ENCODE assay signal across 17 cellular contexts in the genomic region with DNA sequence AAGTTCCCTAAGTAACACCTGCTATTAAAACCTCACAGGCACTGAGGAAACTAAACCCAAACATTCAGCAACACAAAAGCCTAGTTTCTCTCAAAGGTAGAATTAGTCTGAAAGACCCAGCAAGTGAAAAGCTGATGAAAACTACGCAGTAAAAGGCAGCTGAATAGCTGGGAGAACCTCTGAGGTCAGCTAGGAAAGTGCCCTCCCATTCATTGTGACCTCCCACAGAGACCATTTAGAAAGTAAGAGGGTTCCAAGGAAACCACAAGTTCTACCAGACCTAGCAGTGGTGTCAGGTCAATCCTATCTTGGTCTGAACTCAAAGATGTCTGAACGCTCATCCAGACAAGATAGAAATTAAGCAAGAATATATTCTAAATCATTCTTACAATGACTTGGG.
A peak's percentile ranks its signal among the peaks of the same experiment; 100 is the strongest.
DNase-seq lines count a peak whose midpoint lies in the region; ATAC-seq, FAIRE-seq and TF ChIP-seq lines count a peak whose summit lies in the region.
"Had no signal": no experiment of that assay in that cellular context is flagged by ENCODE, and none has a peak within 500 bp of the region (broad histone marks: within the 10 kb centered on the region; RNA-seq: fewer than 3 reads in every experiment).

No MANE protein-coding gene starts in this region.

- no peak for ATAC-seq in activated T-helper 17 cell treated with anti-CD3 and anti-CD28 coated beads, Interleukin-2, amount 50 U/mL, for 72 hours (replicated peaks)
- ATAC-seq in CD4-positive, alpha-beta T cell (ENCODE audit: poor library complexity), result no peak
- ATAC-seq: A549 had no signal

- TF ChIP-seq CTCF in CD4-positive, alpha-beta T cell (IDR thresholded peaks at IDR 0.05), result no peak

- H3K4me3 Mint-ChIP-seq in activated T-helper 17 cell treated with anti-CD3 and anti-CD28 coated beads, Interleukin-2, amount 50 U/mL, for 72 hours, result no peak overlapping the region
- no peak overlapping the region for H3K4me3 Mint-ChIP-seq in CD4-positive, alpha-beta T cell

- H3K4me1 ChIP-seq in HUES64 (ENCODE audit: insufficient read depth, low read length), result peaks cover 45% of the 10 kb centered on the region
- H3K4me1 ChIP-seq: A549, SJCRH30 had no signal

- peak overlapping the region; percentile 69; the same call in 1 of the 2 replicates for H3K27ac ChIP-seq in HUES64 (ENCODE audit: low read depth, low read length)
- no peak overlapping the region for H3K27ac ChIP-seq in CD4-positive, alpha-beta T cell (ENCODE audit: low read depth, low read length)
- H3K27ac ChIP-seq: A549, C4-2B, RWPE1, SJCRH30 had no signal

- H3K9me3 ChIP-seq in HUES64 (ENCODE audit: insufficient read depth, low read depth, low read length), result peaks cover 21% of the 10 kb centered on the region
- H3K9me3 ChIP-seq in CD4-positive, alpha-beta T cell (ENCODE audit: control insufficient read depth, low read length), result peaks cover 7% of the 10 kb centered on the region
- H3K9me3 ChIP-seq: A549 had no signal

- 27% methylated on average over 2 of the region's 2 CpGs for WGBS in HUES64

- H3K9me3 Mint-ChIP-seq in activated T-helper 17 cell treated with anti-CD3 and anti-CD28 coated beads, Interleukin-2, amount 50 U/mL, for 72 hours, result no peaks in the 10 kb centered on the region
- no peaks in the 10 kb centered on the region for H3K9me3 Mint-ChIP-seq in CD4-positive, alpha-beta T cell

- POLR2A ChIA-PET in CD4-positive, alpha-beta T cell (lab: Charles Lee), result no interaction called here

- H3K9ac ChIP-seq in HUES64 (ENCODE audit: low read depth, low read length), result no peak overlapping the region

- peaks cover 25% of the 10 kb centered on the region for H3K36me3 ChIP-seq in HUES64 (ENCODE audit: insufficient read depth, low read length)
- H3K36me3 ChIP-seq: SJCRH30 had no signal

- H3K27me3 Mint-ChIP-seq in activated T-helper 17 cell treated with anti-CD3 and anti-CD28 coated beads, Interleukin-2, amount 50 U/mL, for 72 hours, result no peaks in the 10 kb centered on the region
- no peaks in the 10 kb centered on the region for H3K27me3 Mint-ChIP-seq in CD4-positive, alpha-beta T cell

- CTCF ChIA-PET in CD4-positive, alpha-beta T cell (lab: Charles Lee), result no interaction called here

- no peak overlapping the region for H3K27ac Mint-ChIP-seq in activated T-helper 17 cell treated with anti-CD3 and anti-CD28 coated beads, Interleukin-2, amount 50 U/mL, for 72 hours
- no peak overlapping the region for H3K27ac Mint-ChIP-seq in CD4-positive, alpha-beta T cell

- intact Hi-C loops in CD4-positive, alpha-beta T cell (cut with DNase I, micrococcal nuclease), result no loop called here

- DNase-seq in GM12891 (ENCODE audit: insufficient read length, low spot score) (no peak), OCI-M1 (lab: John Stamatoyannopoulos, UW) (peak; percentile 34), iPS-NIHi7 (ENCODE audit: extremely low spot score) (peak; percentile 54), kidney tubule cell (ENCODE audit: low spot score) (no peak), midbrain (lab: John Stamatoyannopoulos, UW) (no peak)
- no peak for DNase-seq in CD4-positive, alpha-beta T cell
- DNase-seq: COR-L47, NCI-H1092 treated with DMSO at 0.1 percent for 48 hours, NCI-H1694, SJCRH30, SW 1271 had no signal

- no peaks in the 10 kb centered on the region for H3K27me3 ChIP-seq in HUES64 (ENCODE audit: insufficient read depth, low read length)
- H3K27me3 ChIP-seq in CD4-positive, alpha-beta T cell (ENCODE audit: control insufficient read depth, insufficient read depth, low read length), result no peaks in the 10 kb centered on the region
- H3K27me3 ChIP-seq: SJCRH30 had no signal

- H3K36me3 Mint-ChIP-seq in activated T-helper 17 cell treated with anti-CD3 and anti-CD28 coated beads, Interleukin-2, amount 50 U/mL, for 72 hours (ENCODE audit: low read depth), result peaks cover 9% of the 10 kb centered on the region
- H3K36me3 Mint-ChIP-seq in CD4-positive, alpha-beta T cell (ENCODE audit: low read depth), result peaks cover 63% of the 10 kb centered on the region

- H3K4me1 Mint-ChIP-seq in activated T-helper 17 cell treated with anti-CD3 and anti-CD28 coated beads, Interleukin-2, amount 50 U/mL, for 72 hours, result no peaks in the 10 kb centered on the region
- peaks cover 40% of the 10 kb centered on the region for H3K4me1 Mint-ChIP-seq in CD4-positive, alpha-beta T cell (ENCODE audit: low read depth)

- no peak for TF ChIP-seq POLR2A in GM12891 (IDR thresholded peaks at IDR 0.05; ENCODE audit: low read depth, low read length)

- peak; percentile 5 for FAIRE-seq in GM12891 (lab: Jason Lieb, UNC)
- FAIRE-seq: A549, GM19239 had no signal

- H3K4me3 ChIP-seq in HUES64 (ENCODE audit: low read length), result no peak overlapping the region
- H3K4me3 ChIP-seq: A549, SJCRH30 had no signal

TF ChIP-seq in GM12891, 5 proteins besides CTCF, POLR2A, EP300 and RAD21:
- TF ChIP-seq SPI1 (IDR thresholded peaks at IDR 0.05; ENCODE audit: low read depth, low read length), result no peak
- TF ChIP-seq TAF1 (IDR thresholded peaks at IDR 0.05; ENCODE audit: low read depth, low read length), result no peak
- no peak for TF ChIP-seq POLR2AphosphoS5 (IDR thresholded peaks at IDR 0.05; ENCODE audit: low read depth, low read length)
- no peak for TF ChIP-seq PAX5 (IDR thresholded peaks at IDR 0.05; ENCODE audit: insufficient read depth, low read length, severe bottlenecking)
- no peak for TF ChIP-seq POU2F2 (IDR thresholded peaks at IDR 0.05; ENCODE audit: low read depth, low read length)

Comparison
In these comparisons a context has a peak if more than half of its experiments do, and no peak if none do; other contexts are left out.
1. DNase-seq: peak in OCI-M1 (single experiment) and iPS-NIHi7 (single experiment); none in GM12891 (single experiment), CD4-positive, alpha-beta T cell (0 of 10), kidney tubule cell (single experiment) and midbrain (single experiment).